8 cellular contexts compared by ENCODE assay signal in genomic region chrX:119943185-119943988, GRCh38. TPM values are rescaled to one million over a fixed set of nuclear protein-coding genes. Genes with fewer than 3 reads are reported as not detected.
DNase-seq lines count a peak whose midpoint lies in the region; ATAC-seq and TF ChIP-seq lines count a peak whose summit lies in the region.

TSS of gene NKAP (minus strand) at chrX:119943751. CDS start at chrX:119943605, 146 bp downstream.

- H3K27ac ChIP-seq in VCaP, result peak within 1 kb of the TSS; percentile 69
- peak within 1 kb of the TSS; percentile 90 to 92 for H3K27ac ChIP-seq in breast epithelium
- no peak within 1 kb of the TSS for H3K27ac ChIP-seq in iPS-18a (ENCODE audit: low read length)

- POLR2A ChIA-PET in AG04449 (lab: Yijun Ruan, JAX), result no interaction called here

- TF ChIP-seq CTCF in AG04449 (IDR thresholded peaks at IDR 0.05; ENCODE audit: insufficient read depth, low read length, missing control alignments) (no peak), VCaP (conservative IDR thresholded peaks at IDR 0.05) (no peak), breast epithelium (IDR thresholded peaks at IDR 0.05) (no peak)

- H3K9ac ChIP-seq in iPS-18a (ENCODE audit: low read length) (peak within 1 kb of the TSS; percentile 62), skeletal muscle satellite cell (ENCODE audit: low read depth, low read length) (peak within 1 kb of the TSS; percentile 94)

- H3K36me3 ChIP-seq in breast epithelium (no peaks in the 10 kb centered on the region), iPS-18a (ENCODE audit: control insufficient read depth, low read depth, low read length) (no peaks in the 10 kb centered on the region), skeletal muscle satellite cell (ENCODE audit: insufficient read depth, low read length) (no peaks in the 10 kb centered on the region)

- intact Hi-C loops in breast epithelium (cut with DNase I; ENCODE audit: low total_unique reads), result no loop called here

- CTCF ChIA-PET in AG04449 (lab: Yijun Ruan, JAX), result interaction anchor here (1.6 kb wide), 1 partner anchor 20 kb away, joined by 3 read pairs; no protein-coding TSS in a partner anchor

- H3K27me3 ChIP-seq in breast epithelium (peaks cover 0 to 7% of the 10 kb centered on the region in 2 donors), iPS-18a (ENCODE audit: control insufficient read depth, insufficient read depth, low read length) (no peaks in the 10 kb centered on the region), skeletal muscle satellite cell (ENCODE audit: control insufficient read depth, insufficient read depth, low read length) (no peaks in the 10 kb centered on the region)

- DNase-seq in AG04449 (ENCODE audit: low read depth, low spot score) (peak; percentile 77), NCI-H2171 (lab: John Stamatoyannopoulos, UW) (peak; percentile 66), breast epithelium (ENCODE audit: low spot score in 2 of 2) (peak; percentile 62 to 71)

- ATAC-seq in GM18870 (IDR thresholded peaks at IDR 0.05; ENCODE audit: unreplicated experiment) (peak; percentile 74), HG03108 (IDR thresholded peaks at IDR 0.05; ENCODE audit: unreplicated experiment) (peak; percentile 75)

- H3K4me2 ChIP-seq in skeletal muscle satellite cell (ENCODE audit: low read length), result peak within 1 kb of the TSS; percentile 85

- H3K9me3 ChIP-seq in breast epithelium (no peaks in the 10 kb centered on the region), iPS-18a (ENCODE audit: control insufficient read depth, low read depth, low read length) (no peaks in the 10 kb centered on the region), skeletal muscle satellite cell (replicated peaks; ENCODE audit: low read length) (no peaks in the 10 kb centered on the region)

- H3K4me1 ChIP-seq in breast epithelium (no peaks in the 10 kb centered on the region), iPS-18a (ENCODE audit: control insufficient read depth, low read depth, low read length) (no peaks in the 10 kb centered on the region), skeletal muscle satellite cell (ENCODE audit: control insufficient read depth, insufficient read depth, low read length) (peaks cover 9% of the 10 kb centered on the region)

- peak within 1 kb of the TSS; percentile 70 for H3K4me3 ChIP-seq in AG04449 (ENCODE audit: low read depth, low read length)
- peak within 1 kb of the TSS; percentile 63 to 70 (median 70) for H3K4me3 ChIP-seq in breast epithelium
- H3K4me3 ChIP-seq in iPS-18a (ENCODE audit: low read length), result peak within 1 kb of the TSS; percentile 57
- peak within 1 kb of the TSS; percentile 91 for H3K4me3 ChIP-seq in skeletal muscle satellite cell (ENCODE audit: low read length)

- TF ChIP-seq POLR2A in breast epithelium (IDR thresholded peaks at IDR 0.05), result peak; percentile 20

RNA-seq across cellular contexts. Expression of gene NKAP, which starts in this region (rescaled TPM):
- total RNA-seq in breast epithelium, result 1 to 10 TPM; 6.4 to 7.3 (median 6.9) TPM
- 4.3 and 4.4 TPM in 2 replicates for total RNA-seq in skeletal muscle satellite cell (2012; rRNA removed)
